ENCODE assay signal across 8 cellular contexts in the genomic region with DNA sequence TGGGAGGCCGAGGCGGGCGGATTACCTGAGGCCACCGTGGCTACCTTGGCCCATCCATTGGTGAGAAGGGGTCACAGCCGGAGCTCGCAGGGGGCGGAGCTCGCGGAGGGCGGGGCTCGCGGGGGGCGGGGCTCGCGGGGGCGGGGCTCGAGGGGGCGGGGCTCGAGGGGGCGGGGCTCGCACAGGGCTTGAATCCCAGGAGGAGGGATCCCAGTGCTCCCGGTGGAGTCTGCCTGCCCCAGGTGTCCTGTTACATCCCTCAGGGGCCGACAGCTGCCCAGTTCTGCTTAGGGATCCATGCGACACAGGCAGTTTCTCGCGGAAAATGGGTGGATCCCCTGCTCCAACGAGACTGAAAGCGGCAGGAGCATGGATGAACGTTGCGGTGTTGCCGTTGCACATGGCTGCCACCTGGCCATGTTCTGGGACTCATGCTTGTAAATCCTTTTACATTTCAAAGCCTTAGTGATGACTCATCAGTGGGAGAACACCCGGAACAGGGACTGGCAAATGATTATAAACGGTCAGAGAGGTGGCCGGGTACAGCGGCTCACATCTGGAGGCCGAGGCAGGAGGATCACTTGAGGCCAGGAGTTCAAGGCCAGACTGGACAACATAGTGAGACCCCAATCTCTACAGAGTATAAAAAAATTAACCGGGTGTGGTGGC. TPM values are rescaled to one million over a fixed set of nuclear protein-coding genes. Genes with fewer than 3 reads are reported as not detected.
DNase-seq lines count a peak whose midpoint lies in the region; ATAC-seq, FAIRE-seq and TF ChIP-seq lines count a peak whose summit lies in the region.

No MANE protein-coding gene starts in this region.

- H2AFZ ChIP-seq in endothelial cell of umbilical vein (ENCODE audit: low read depth, low read length): peak overlapping the region; percentile 54

- no peaks in the 10 kb centered on the region for H3K27me3 ChIP-seq in A673 (replicated peaks; ENCODE audit: insufficient read depth, low read depth, low read length, poor library complexity)
- peaks cover 0 to 6% of the 10 kb centered on the region in 2 experiments for H3K27me3 ChIP-seq in endothelial cell of umbilical vein (ENCODE audit: control insufficient read depth in 2 of 2, insufficient read depth in 2 of 2, low read length in 2 of 2)
- peaks cover 4% of the 10 kb centered on the region for H3K27me3 ChIP-seq in rectal smooth muscle tissue (ENCODE audit: control insufficient read depth, insufficient read depth, low read length)

- TF ChIP-seq POLR2A in endothelial cell of umbilical vein (IDR thresholded peaks at IDR 0.05; ENCODE audit: low read depth, low read length): no peak

- H3K4me1 ChIP-seq in A673 (ENCODE audit: insufficient read depth, low read length, poor library complexity, severe bottlenecking) (peaks cover 7% of the 10 kb centered on the region), HEK293 (ENCODE audit: control insufficient read depth, insufficient read depth, low read length) (no peaks in the 10 kb centered on the region), endothelial cell of umbilical vein (ENCODE audit: control insufficient read depth, extremely low read depth, insufficient read depth, low read length) (no peaks in the 10 kb centered on the region), rectal smooth muscle tissue (ENCODE audit: control insufficient read depth, insufficient read depth, low read length) (no peaks in the 10 kb centered on the region)

- TF ChIP-seq CTCF in A673 (conservative IDR thresholded peaks at IDR 0.05; ENCODE audit: low read depth, low read length): no peak
- TF ChIP-seq CTCF in HEK293 (tag by site-specific recombination; IDR thresholded peaks at IDR 0.05): no peak; the same call in 1 of the 2 replicates
- no peak for TF ChIP-seq CTCF in endothelial cell of umbilical vein (IDR thresholded peaks at IDR 0.05; ENCODE audit: extremely low read depth in 1 of 2, insufficient read depth in 1 of 2, low read depth in 1 of 2, low read length in 2 of 2)

- no TSS peak for BruUV-seq in A673 (replicated peaks; lab: Mats Ljungman, UMichigan)
- no TSS peak for BruUV-seq in endothelial cell of umbilical vein (replicated peaks; lab: Mats Ljungman, UMichigan)

- CTCF ChIA-PET in A673 (lab: Charles Lee) (interaction anchor here (0.6 kb wide), 4 partner anchors 25 to 242 kb away, joined by 3 to 6 read pairs (median 4); a partner anchor contains a TSS), HEK293 (lab: Yijun Ruan, JAX) (interaction anchor here (0.6 to 1.0 kb wide), 2 partner anchors 107 to 149 kb away, joined by 3 read pairs; no protein-coding TSS in a partner anchor), endothelial cell of umbilical vein (lab: Charles Lee) (interaction anchor here (0.6 to 2.3 kb wide), 2 partner anchors 8 to 13 kb away, joined by 3 to 9 read pairs; no protein-coding TSS in a partner anchor)

- H3K9me1 ChIP-seq in endothelial cell of umbilical vein (replicated peaks; ENCODE audit: control insufficient read depth, extremely low read depth, insufficient read depth, low read length): no peaks in the 10 kb centered on the region

- peak overlapping the region; percentile 14 for H3K4me3 ChIP-seq in A673 (ENCODE audit: low read depth, low read length, poor library complexity, severe bottlenecking)
- peak overlapping the region; percentile 24; the same call in 1 of the 2 replicates for H3K4me3 ChIP-seq in HEK293 (ENCODE audit: low read depth, low read length)
- H3K4me3 ChIP-seq in endothelial cell of umbilical vein (replicated peaks in 1 of 3; ENCODE audit: insufficient read depth in 1 of 3, low read depth in 1 of 3, low read length in 3 of 3): no peak overlapping the region
- H3K4me3 ChIP-seq in rectal smooth muscle tissue (ENCODE audit: low read length): peak overlapping the region; percentile 32

- POLR2A ChIA-PET in A673 (lab: Charles Lee; ENCODE audit: low non-redundant PET): no interaction called here
- POLR2A ChIA-PET in HEK293 (lab: Yijun Ruan, JAX): interaction anchor here (0.7 to 1.5 kb wide), 7 partner anchors 12 to 252 kb away, joined by 3 to 4 read pairs (median 3); a partner anchor contains a TSS
- POLR2A ChIA-PET in endothelial cell of umbilical vein (lab: Charles Lee): interaction anchor here (0.6 to 0.7 kb wide), 2 partner anchors 19 to 39 kb away, joined by 3 read pairs; no protein-coding TSS in a partner anchor

- H3K36me3 ChIP-seq in A673 (ENCODE audit: insufficient read depth, low read length, poor library complexity, severe bottlenecking) (no peaks in the 10 kb centered on the region), HEK293 (ENCODE audit: control insufficient read depth in 2 of 2, insufficient read depth in 1 of 2, low read length in 2 of 2) (no peaks in the 10 kb centered on the region), endothelial cell of umbilical vein (ENCODE audit: control insufficient read depth in 2 of 2, extremely low read depth in 1 of 2, insufficient read depth in 2 of 2, low read length in 2 of 2) (no peaks in the 10 kb centered on the region), rectal smooth muscle tissue (ENCODE audit: control insufficient read depth, insufficient read depth, low read length) (no peaks in the 10 kb centered on the region)

- H3K9ac ChIP-seq in endothelial cell of umbilical vein (replicated peaks; ENCODE audit: extremely low read depth, insufficient read depth, low read length) (no peak overlapping the region), rectal smooth muscle tissue (ENCODE audit: low read length) (no peak overlapping the region)

- H4K20me1 ChIP-seq in endothelial cell of umbilical vein (replicated peaks; ENCODE audit: control insufficient read depth, extremely low read depth, insufficient read depth, low read length): no peaks in the 10 kb centered on the region

- H3K79me2 ChIP-seq in endothelial cell of umbilical vein (ENCODE audit: control insufficient read depth, insufficient read depth, low read length): no peaks in the 10 kb centered on the region

- H3K4me2 ChIP-seq in endothelial cell of umbilical vein (ENCODE audit: insufficient read depth, low read length): no peak overlapping the region

- FAIRE-seq in endothelial cell of umbilical vein (lab: Jason Lieb, UNC): peak; percentile 64

- DNase-seq in A673 (ENCODE audit: low spot score) (peak; percentile 83), NCI-H774 (lab: John Stamatoyannopoulos, UW) (peak; percentile 79), endothelial cell of umbilical vein (ENCODE audit: low read depth, low spot score) (peak; percentile 18), cardiac septum (ENCODE audit: low spot score) (no peak), cerebellar cortex (ENCODE audit: low spot score) (no peak)

- H3K27ac ChIP-seq in A673 (ENCODE audit: low read depth, low read length, poor library complexity, severe bottlenecking) (no peak overlapping the region), HEK293 (ENCODE audit: extremely low read depth, low read depth, low read length) (no peak overlapping the region), endothelial cell of umbilical vein (ENCODE audit: insufficient read depth, low read depth, low read length) (no peak overlapping the region), rectal smooth muscle tissue (ENCODE audit: low read depth, low read length) (no peak overlapping the region)

- H3K9me3 ChIP-seq in A673 (ENCODE audit: low read depth, low read length, poor library complexity, severe bottlenecking): no peaks in the 10 kb centered on the region
- no peaks in the 10 kb centered on the region for H3K9me3 ChIP-seq in HEK293 (ENCODE audit: control insufficient read depth, insufficient read depth, low read depth, low read length)
- H3K9me3 ChIP-seq in endothelial cell of umbilical vein (replicated peaks; ENCODE audit: control insufficient read depth, insufficient read depth, low read length): no peaks in the 10 kb centered on the region

- intact Hi-C loops in A673 (cut with micrococcal nuclease; ENCODE audit: unreplicated experiment): loop anchor here (5.0 kb wide), 1 partner anchor 58 kb away; a partner anchor contains a TSS
- intact Hi-C loops in endothelial cell of umbilical vein (cut with micrococcal nuclease): no loop called here
- intact Hi-C loops in cardiac septum (cut with DNase I): no loop called here

- ATAC-seq in HG03139 (IDR thresholded peaks at IDR 0.05; ENCODE audit: unreplicated experiment): no peak

- dilution Hi-C loops in endothelial cell of umbilical vein (cut with MboI; ENCODE audit: extremely low pct_ligation_motif_present, low sequenced_read_pairs): no loop called here

RNA-seq across cellular contexts. Expression of a gene that starts 25.1 kb away (rescaled TPM):
- total RNA-seq in A673 (2021): not detected in 2 replicates
- not detected in 2 replicates for total RNA-seq in endothelial cell of umbilical vein
- polyA plus RNA-seq in endothelial cell of umbilical vein: not detected in 2 replicates
- not detected in 2 replicates for polyA plus RNA-seq in endothelial cell of umbilical vein (2011; cell fraction: cytosol; rRNA removed)
- not detected in 2 replicates for polyA plus RNA-seq in endothelial cell of umbilical vein (2011; cell fraction: nucleus; rRNA removed)
- polyA plus RNA-seq in endothelial cell of umbilical vein (2012): 0.08 TPM in 2 replicates
- not detected in 2 replicates for polyA minus RNA-seq in endothelial cell of umbilical vein
- polyA minus RNA-seq in endothelial cell of umbilical vein (2011; cell fraction: cytosol; rRNA and poly(A)+ RNA removed): not detected
- polyA minus RNA-seq in endothelial cell of umbilical vein (2011; cell fraction: nucleus; rRNA and poly(A)+ RNA removed): not detected in 2 replicates
- total RNA-seq in cardiac septum: not detected

RNA-seq across cellular contexts. Expression of a gene that starts 42.2 kb away (rescaled TPM):
- 206 and 213 TPM in 2 replicates for total RNA-seq in A673 (2021)
- total RNA-seq in endothelial cell of umbilical vein: 148 and 160 TPM in 2 replicates
- polyA plus RNA-seq in endothelial cell of umbilical vein: 154 and 217 TPM in 2 replicates
- 66.4 and 92.1 TPM in 2 replicates for polyA plus RNA-seq in endothelial cell of umbilical vein (2011; cell fraction: cytosol; rRNA removed)
- 25.2 and 31.1 TPM in 2 replicates for polyA plus RNA-seq in endothelial cell of umbilical vein (2011; cell fraction: nucleus; rRNA removed)
- 78.7 and 130 TPM in 2 replicates for polyA plus RNA-seq in endothelial cell of umbilical vein (2012)
- polyA minus RNA-seq in endothelial cell of umbilical vein: 17.0 and 23.7 TPM in 2 replicates
- 63.0 TPM for polyA minus RNA-seq in endothelial cell of umbilical vein (2011; cell fraction: cytosol; rRNA and poly(A)+ RNA removed)
- 9.9 and 17.0 TPM in 2 replicates for polyA minus RNA-seq in endothelial cell of umbilical vein (2011; cell fraction: nucleus; rRNA and poly(A)+ RNA removed)
- total RNA-seq in cardiac septum: 57.3 TPM

RNA-seq across cellular contexts. Expression of a gene that starts 56.7 kb away (rescaled TPM):
- 86.8 and 94.2 TPM in 2 replicates for total RNA-seq in A673 (2021)
- 59.8 and 62.7 TPM in 2 replicates for total RNA-seq in endothelial cell of umbilical vein
- polyA plus RNA-seq in endothelial cell of umbilical vein: 60.7 and 72.8 TPM in 2 replicates
- 15.3 and 22.6 TPM in 2 replicates for polyA plus RNA-seq in endothelial cell of umbilical vein (2011; cell fraction: cytosol; rRNA removed)
- 221 and 251 TPM in 2 replicates for polyA plus RNA-seq in endothelial cell of umbilical vein (2011; cell fraction: nucleus; rRNA removed)
- 37.3 and 49.5 TPM in 2 replicates for polyA plus RNA-seq in endothelial cell of umbilical vein (2012)
- polyA minus RNA-seq in endothelial cell of umbilical vein: 32.8 and 38.7 TPM in 2 replicates
- 19.5 TPM for polyA minus RNA-seq in endothelial cell of umbilical vein (2011; cell fraction: cytosol; rRNA and poly(A)+ RNA removed)
- polyA minus RNA-seq in endothelial cell of umbilical vein (2011; cell fraction: nucleus; rRNA and poly(A)+ RNA removed): 22.4 and 51.8 TPM in 2 replicates
- 27.4 TPM for total RNA-seq in cardiac septum

RNA-seq across cellular contexts. Expression of a gene that starts 56.8 kb away (rescaled TPM):
- total RNA-seq in A673 (2021): 137 and 152 TPM in 2 replicates
- 124 and 131 TPM in 2 replicates for total RNA-seq in endothelial cell of umbilical vein
- polyA plus RNA-seq in endothelial cell of umbilical vein: 673 and 777 TPM in 2 replicates
- polyA plus RNA-seq in endothelial cell of umbilical vein (2011; cell fraction: cytosol; rRNA removed): 801 and 870 TPM in 2 replicates
- 195 and 232 TPM in 2 replicates for polyA plus RNA-seq in endothelial cell of umbilical vein (2011; cell fraction: nucleus; rRNA removed)
- 200 and 280 TPM in 2 replicates for polyA plus RNA-seq in endothelial cell of umbilical vein (2012)
- polyA minus RNA-seq in endothelial cell of umbilical vein: 49.3 and 58.7 TPM in 2 replicates
- polyA minus RNA-seq in endothelial cell of umbilical vein (2011; cell fraction: cytosol; rRNA and poly(A)+ RNA removed): 47.5 TPM
- 17.0 and 26.4 TPM in 2 replicates for polyA minus RNA-seq in endothelial cell of umbilical vein (2011; cell fraction: nucleus; rRNA and poly(A)+ RNA removed)
- total RNA-seq in cardiac septum: 42.7 TPM

Comparison
In these comparisons a context has a peak if more than half of its experiments do, and no peak if none do; other contexts are left out.
1. DNase-seq: peak in A673 (single experiment), NCI-H774 (single experiment) and endothelial cell of umbilical vein (single experiment); none in cardiac septum (single experiment) and cerebellar cortex (single experiment).
2. H3K4me3 ChIP-seq: peak in A673 (single experiment), HEK293 (single experiment) and rectal smooth muscle tissue (single experiment); none in endothelial cell of umbilical vein (0 of 3).